Comparison of ENCODE assay signal across 21 cellular contexts in the genomic region with DNA sequence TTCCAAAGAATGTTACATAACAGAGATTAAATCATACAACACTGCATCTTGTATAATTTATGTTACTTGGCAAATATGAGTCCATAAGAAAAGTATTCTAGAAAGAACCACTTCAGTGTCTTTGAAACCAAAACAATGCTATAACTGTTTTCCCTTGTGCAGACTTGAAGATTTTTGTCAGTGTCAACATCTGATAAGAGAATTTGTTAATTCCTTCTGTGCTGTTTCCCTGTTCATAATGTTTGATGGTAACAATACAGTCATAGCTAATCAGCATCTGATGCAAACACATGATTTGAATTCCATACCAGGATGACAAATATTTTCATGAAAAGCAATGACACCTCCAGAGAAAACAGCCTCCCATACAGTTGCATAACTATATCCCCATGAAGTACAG.
DNase-seq lines count a peak whose midpoint lies in the region; ATAC-seq, FAIRE-seq and TF ChIP-seq lines count a peak whose summit lies in the region.
"Had no signal": no experiment of that assay in that cellular context is flagged by ENCODE, and none has a peak within 500 bp of the region (broad histone marks: within the 10 kb centered on the region; RNA-seq: fewer than 3 reads in every experiment).

No MANE protein-coding gene starts in this region.

- FAIRE-seq in bronchial epithelial cell (lab: Jason Lieb, UNC), result no peak
- FAIRE-seq: A549, GM12878, urothelium cell line had no signal

- no peak for ATAC-seq in HG03135 (IDR thresholded peaks at IDR 0.05; ENCODE audit: unreplicated experiment)
- no peak for ATAC-seq in GM21381 (IDR thresholded peaks at IDR 0.05; ENCODE audit: unreplicated experiment)
- ATAC-seq: A549; CD8-positive, alpha-beta T cell; GM12878; GM23338; naive thymus-derived CD4-positive, alpha-beta T cell had no signal

- DNase-seq in AG08395 (ENCODE audit: low spot score), result peak; percentile 30
- DNase-seq in LHCN-M2 (ENCODE audit: low read depth), result peak; percentile 18
- peak; percentile 88 for DNase-seq in bronchial epithelial cell (ENCODE audit: low read depth)
- peak; percentile 8 for DNase-seq in kidney glomerular epithelial cell (lab: John Stamatoyannopoulos, UW)
- no peak for DNase-seq in GOT3 (lab: John Stamatoyannopoulos, UW)
- DNase-seq in lower leg skin (ENCODE audit: low spot score in 2 of 2), result no peak
- DNase-seq: activated CD4-positive, CD25-positive, alpha-beta regulatory T cell treated with anti-CD3 and anti-CD28 coated beads, Interleukin-2, amount 50 U/mL, for 72 hours; activated effector memory CD4-positive, alpha-beta T cell treated with anti-CD3 and anti-CD28 coated beads, Interleukin-2, amount 50 U/mL, for 16 hours; anterior cingulate cortex; CD8-positive, alpha-beta T cell; lower lobe of right lung; naive thymus-derived CD4-positive, alpha-beta T cell; NCI-H1417 treated with DMSO at 0.1 percent for 48 hours; SHP77 treated with DMSO at 0.1 percent for 48 hours; stomach had no signal

- H3K4me3 ChIP-seq in bronchial epithelial cell (ENCODE audit: low read depth, low read length) (no peak overlapping the region), lower leg skin (ENCODE audit: low read depth, poor library complexity, severe bottlenecking) (no peak overlapping the region)
- H3K4me3 ChIP-seq: A549, GM12878, GM23338, lower lobe of right lung, stomach had no signal

- intact Hi-C loops in lower leg skin (cut with DNase I; ENCODE audit: low total_unique reads), result no loop called here

- TF ChIP-seq CTCF in bronchial epithelial cell (IDR thresholded peaks at IDR 0.05; ENCODE audit: insufficient read depth, low read length, severe bottlenecking), result no peak
- TF ChIP-seq CTCF in lower leg skin (IDR thresholded peaks at IDR 0.05), result no peak

- H3K27me3 ChIP-seq in bronchial epithelial cell (ENCODE audit: control insufficient read depth, insufficient read depth, low read length), result no peaks in the 10 kb centered on the region
- H3K27me3 ChIP-seq: stomach had no signal

- H3K36me3 ChIP-seq in bronchial epithelial cell (ENCODE audit: control insufficient read depth, insufficient read depth, low read length), result no peaks in the 10 kb centered on the region
- H3K36me3 ChIP-seq: lower lobe of right lung, stomach had no signal

- TF ChIP-seq POLR2A in lower leg skin (IDR thresholded peaks at IDR 0.05), result no peak

Comparison
In these comparisons a context has a peak if more than half of its experiments do, and no peak if none do; other contexts are left out.
1. DNase-seq: peak in AG08395 (single experiment), LHCN-M2 (single experiment), bronchial epithelial cell (single experiment) and kidney glomerular epithelial cell (single experiment); none in GOT3 (single experiment) and lower leg skin (0 of 2).